In genomic region chr19:17420267-17420924, GRCh38 we compare ENCODE assay signal across 8 cellular contexts. TPM values are rescaled to one million over a fixed set of nuclear protein-coding genes. Genes with fewer than 3 reads are reported as not detected.
DNase-seq lines count a peak whose midpoint lies in the region; ATAC-seq, FAIRE-seq and TF ChIP-seq lines count a peak whose summit lies in the region.

No MANE protein-coding gene starts in this region.

- no peak overlapping the region for H2BK5ac ChIP-seq in mesendoderm (ENCODE audit: low read length)

- intact Hi-C loops in dorsolateral prefrontal cortex (cut with DNase I) (loop anchor here in 1 of 2 donors (10.0 kb wide), 1 partner anchor 514 kb away; the partner anchor contains the start of gene CCDC124), tibial artery (cut with DNase I; ENCODE audit: low total_unique reads) (loop anchor here (5.0 kb wide), 1 partner anchor 47 kb away; no protein-coding TSS in a partner anchor)

- H3K9ac ChIP-seq in mesendoderm (ENCODE audit: low read length): peak overlapping the region; percentile 77

- peak overlapping the region; percentile 18 for H2AK5ac ChIP-seq in mesendoderm (ENCODE audit: low read length)

- no peaks in the 10 kb centered on the region for H3K79me2 ChIP-seq in mesendoderm (ENCODE audit: control insufficient read depth, insufficient read depth, low read length)

- TF ChIP-seq EP300 in A549 (IDR thresholded peaks at IDR 0.05): no peak

- H3K27ac ChIP-seq in A549: peak overlapping the region; percentile 82 to 93
- peak overlapping the region in 43 of 59 donors; percentile 1 to 93 (median 70) for H3K27ac ChIP-seq in dorsolateral prefrontal cortex
- H3K27ac ChIP-seq in mesendoderm (ENCODE audit: low read depth, low read length): no peak overlapping the region
- peak overlapping the region; percentile 63 to 66 for H3K27ac ChIP-seq in tibial artery

- ATAC-seq in A549 (peak; percentile 65 to 71), HG03354 (IDR thresholded peaks at IDR 0.05; ENCODE audit: poor library complexity, severe bottlenecking, unreplicated experiment) (peak; percentile 17), T-helper 17 cell (peak; percentile 8)

- DNase-seq in A549 (ENCODE audit: low read depth in 1 of 2, low spot score in 1 of 2): peak in 1 of 2 experiments; percentile 46
- peak; percentile 46 for DNase-seq in GM12865 (ENCODE audit: low read depth)
- no peak for DNase-seq in T-helper 17 cell
- DNase-seq in dorsolateral prefrontal cortex: peak in 3 of 10 donors; percentile 8 to 46 (median 31)
- DNase-seq in mesendoderm: peak; percentile 43
- DNase-seq in tibial artery: peak; percentile 30 to 74
- DNase-seq in retina: no peak

- peaks cover 22% of the 10 kb centered on the region for H3K4me1 Mint-ChIP-seq in T-helper 17 cell

- no peak overlapping the region for H3K23ac ChIP-seq in mesendoderm (ENCODE audit: low read length)

- no peak for TF ChIP-seq POLR2A in A549 (IDR thresholded peaks at IDR 0.05; ENCODE audit: low read length)

- H3K36me3 ChIP-seq in mesendoderm (ENCODE audit: control insufficient read depth, insufficient read depth, low read length): no peaks in the 10 kb centered on the region
- H3K36me3 ChIP-seq in tibial artery: peaks cover 0 to 9% (median 0%) of the 10 kb centered on the region in 3 donors

- H3K9me3 ChIP-seq in A549: no peaks in the 10 kb centered on the region
- no peaks in the 10 kb centered on the region for H3K9me3 ChIP-seq in T-helper 17 cell (ENCODE audit: control insufficient read depth, low read length, poor library complexity, severe bottlenecking)
- H3K9me3 ChIP-seq in tibial artery: no peaks in the 10 kb centered on the region

- peak overlapping the region; percentile 95 for H3K4me3 ChIP-seq in A549
- peak overlapping the region; percentile 92 for H3K4me3 ChIP-seq in GM12865 (ENCODE audit: low read depth, low read length)
- peak overlapping the region; percentile 59 to 98 (median 85) for H3K4me3 ChIP-seq in dorsolateral prefrontal cortex
- H3K4me3 ChIP-seq in mesendoderm (ENCODE audit: low read length): peak overlapping the region; percentile 90
- H3K4me3 ChIP-seq in tibial artery: peak overlapping the region; percentile 66 to 88

- no peak overlapping the region for H3K4ac ChIP-seq in mesendoderm (ENCODE audit: low read depth, low read length)

- peak overlapping the region; percentile 11 for H3K18ac ChIP-seq in mesendoderm (ENCODE audit: low read length)

- peaks cover 0 to 3% (median 0%) of the 10 kb centered on the region in 45 donors for H3K27me3 ChIP-seq in dorsolateral prefrontal cortex
- H3K27me3 ChIP-seq in mesendoderm (ENCODE audit: insufficient read depth, low read length, poor library complexity): no peaks in the 10 kb centered on the region
- no peaks in the 10 kb centered on the region for H3K27me3 ChIP-seq in tibial artery

- POLR2A ChIA-PET in A549 (lab: Yijun Ruan, JAX): interaction anchor here (1.0 to 1.2 kb wide), 4 partner anchors 9 to 28 kb away, joined by 3 to 5 read pairs (median 3); partner anchors contain the start of gene TMEM221

- TF ChIP-seq CTCF in A549 (IDR thresholded peaks at IDR 0.05): no peak
- TF ChIP-seq CTCF in GM12865 (IDR thresholded peaks at IDR 0.05; ENCODE audit: insufficient read depth, low read depth, low read length, missing control alignments): no peak
- TF ChIP-seq CTCF in dorsolateral prefrontal cortex (IDR thresholded peaks at IDR 0.05 in 54 of 56, conservative IDR thresholded peaks at IDR 0.05 in 2 of 56; ENCODE audit: low read depth in 1 of 56, partially characterized antibody in 56 of 56): peak in 1 of 56 donors; percentile 15
- no peak for TF ChIP-seq CTCF in tibial artery (IDR thresholded peaks at IDR 0.05)

- peaks cover 4% of the 10 kb centered on the region for H3K36me3 Mint-ChIP-seq in T-helper 17 cell (ENCODE audit: low read depth)

- peak overlapping the region; percentile 90 for H3K4me3 Mint-ChIP-seq in T-helper 17 cell

- H4K5ac ChIP-seq in mesendoderm (ENCODE audit: low read length): no peak overlapping the region

- no peak overlapping the region for H4K8ac ChIP-seq in mesendoderm (ENCODE audit: low read depth, low read length)

- no peak for FAIRE-seq in A549 (lab: Jason Lieb, UNC)

- WGBS in A549 (ENCODE audit: missing lambda C conversion rate): 7% methylated on average over 13 of the region's 38 CpGs
- no CpG with 5 or more reads among the region's 38 CpGs for WGBS in mesendoderm (ENCODE audit: extremely low coverage, insufficient coverage, low lambda C conversion rate)

- no peak overlapping the region for H2BK120ac ChIP-seq in mesendoderm (ENCODE audit: low read depth, low read length)

- H3K79me1 ChIP-seq in mesendoderm (ENCODE audit: low read length): no peaks in the 10 kb centered on the region

- H3K4me2 ChIP-seq in A549 (peak overlapping the region; percentile 84), mesendoderm (ENCODE audit: low read length) (peak overlapping the region; percentile 91)

- H3K4me1 ChIP-seq in A549 (peaks cover 12% of the 10 kb centered on the region; the same call in 2 of the 3 replicates), mesendoderm (ENCODE audit: control insufficient read depth, low read depth, low read length) (peaks cover 3% of the 10 kb centered on the region), tibial artery (peaks cover 0 to 19% (median 8%) of the 10 kb centered on the region in 4 donors)

- no peak for TF ChIP-seq RAD21 in A549 (conservative IDR thresholded peaks at IDR 0.05 in 1 of 2, IDR thresholded peaks at IDR 0.05 in 1 of 2)

- H3K27ac Mint-ChIP-seq in T-helper 17 cell: peak overlapping the region; percentile 43

- CTCF ChIA-PET in A549 (lab: Yijun Ruan, JAX): interaction anchor here (0.6 to 1.6 kb wide), 6 partner anchors 8 to 112 kb away, joined by 3 to 6 read pairs (median 3); partner anchors contain the start of genes CCDC194 and DDA1

- peak overlapping the region; percentile 89 for H3K56ac ChIP-seq in mesendoderm (ENCODE audit: low read length)

- no peaks in the 10 kb centered on the region for H3K27me3 Mint-ChIP-seq in T-helper 17 cell

- no peak overlapping the region for H2BK15ac ChIP-seq in mesendoderm (replicated peaks; ENCODE audit: low read depth)

TF ChIP-seq in A549, 52 proteins besides CTCF, POLR2A, EP300 and RAD21:
- TF ChIP-seq PHF8 (IDR thresholded peaks at IDR 0.05; ENCODE audit: borderline replicate concordance, low read depth) (peak; percentile 51; the same call in 1 of the 2 replicates), NR3C1 (IDR thresholded peaks at IDR 0.05) (no peak), MAX (IDR thresholded peaks at IDR 0.05) (0 out of 2 replicates have a peak, but pooled peaks have one; percentile 14)

RNA-seq across cellular contexts. Expression of gene MVB12A, which starts 0.5 kb away (rescaled TPM):
- polyA plus RNA-seq in A549 (2011; rRNA removed): 18.3 and 19.1 TPM in 2 replicates
- 36.1 and 51.9 TPM in 2 replicates for polyA plus RNA-seq in A549 (2012; cell fraction: cytosol; rRNA removed)
- polyA plus RNA-seq in A549 (2012; cell fraction: nucleus; rRNA removed): 51.9 and 58.3 TPM in 2 replicates
- polyA plus RNA-seq in A549 (2017; fragmentation: RNase III; extraction: RNeasy Plus Mini Kit Qiagen cat#74134 plus additional on column Dnase treatment): 26.8 to 30.2 TPM (median 27.7 TPM) in 3 replicates
- polyA minus RNA-seq in A549 (2011; rRNA and poly(A)+ RNA removed): 17.0 and 18.8 TPM in 2 replicates
- total RNA-seq in T-helper 17 cell: 10 to 100 TPM; 17.9 to 20.3 TPM
- 10 to 100 TPM; 11.0 to 32.6 (median 19.8) TPM for total RNA-seq in dorsolateral prefrontal cortex
- polyA plus RNA-seq in mesendoderm (2013, experiment 1 of 2): 24.2 TPM
- 22.3 TPM for polyA plus RNA-seq in mesendoderm (2013, experiment 2 of 2)

RNA-seq across cellular contexts. Expression of gene BST2, which starts 15.0 kb away (rescaled TPM):
- 0.24 and 0.26 TPM in 2 replicates for polyA plus RNA-seq in A549 (2011; rRNA removed)
- polyA plus RNA-seq in A549 (2012; cell fraction: cytosol; rRNA removed): 0.13 TPM in 2 replicates
- 0.10 and 0.13 TPM in 2 replicates for polyA plus RNA-seq in A549 (2012; cell fraction: nucleus; rRNA removed)
- 0.12 to 0.18 TPM in 2 of 3 replicates, not detected in the other for polyA plus RNA-seq in A549 (2017; fragmentation: RNase III; extraction: RNeasy Plus Mini Kit Qiagen cat#74134 plus additional on column Dnase treatment)
- 0.21 TPM in 1 of 2 replicates, not detected in the other for polyA minus RNA-seq in A549 (2011; rRNA and poly(A)+ RNA removed)
- total RNA-seq in T-helper 17 cell: 10 to 100 TPM; 36.7 to 38.1 TPM
- total RNA-seq in dorsolateral prefrontal cortex: 100 to 1,000 TPM in 2 of 120 experiments, 10 to 100 TPM in 118; 13.1 to 146 (median 26.7) TPM
- 4.3 TPM for polyA plus RNA-seq in mesendoderm (2013, experiment 1 of 2)
- polyA plus RNA-seq in mesendoderm (2013, experiment 2 of 2): 4.1 TPM

RNA-seq across cellular contexts. Expression of gene CCDC194, which starts 26.4 kb away (rescaled TPM):
- not detected in 2 replicates for polyA plus RNA-seq in A549 (2011; rRNA removed)
- not detected in 2 replicates for polyA plus RNA-seq in A549 (2012; cell fraction: cytosol; rRNA removed)
- not detected in 2 replicates for polyA plus RNA-seq in A549 (2012; cell fraction: nucleus; rRNA removed)
- polyA plus RNA-seq in A549 (2017; fragmentation: RNase III; extraction: RNeasy Plus Mini Kit Qiagen cat#74134 plus additional on column Dnase treatment): not detected in 3 replicates
- not detected in 2 replicates for polyA minus RNA-seq in A549 (2011; rRNA and poly(A)+ RNA removed)
- total RNA-seq in T-helper 17 cell: under 1 TPM in 1 of 2 donors, not detected in 1; 0.44 TPM
- total RNA-seq in dorsolateral prefrontal cortex: 1 to 10 TPM in 29 of 120 experiments, under 1 TPM in 25, not detected in 66; 0.43 to 6.0 (median 1.0) TPM
- not detected for polyA plus RNA-seq in mesendoderm (2013, experiment 1 of 2)
- not detected for polyA plus RNA-seq in mesendoderm (2013, experiment 2 of 2)

RNA-seq across cellular contexts. Expression of gene TMEM221, which starts 28.1 kb away (rescaled TPM):
- 0.61 and 0.78 TPM in 2 replicates for polyA plus RNA-seq in A549 (2011; rRNA removed)
- 0.41 and 0.58 TPM in 2 replicates for polyA plus RNA-seq in A549 (2012; cell fraction: cytosol; rRNA removed)
- polyA plus RNA-seq in A549 (2012; cell fraction: nucleus; rRNA removed): 0.72 and 1.3 TPM in 2 replicates
- 0.52 to 0.90 TPM (median 0.62 TPM) in 3 replicates for polyA plus RNA-seq in A549 (2017; fragmentation: RNase III; extraction: RNeasy Plus Mini Kit Qiagen cat#74134 plus additional on column Dnase treatment)
- polyA minus RNA-seq in A549 (2011; rRNA and poly(A)+ RNA removed): 0.45 and 0.97 TPM in 2 replicates
- total RNA-seq in T-helper 17 cell: not detected
- total RNA-seq in dorsolateral prefrontal cortex: 1 to 10 TPM; 1.2 to 7.2 (median 4.1) TPM
- polyA plus RNA-seq in mesendoderm (2013, experiment 1 of 2): 0.22 TPM
- polyA plus RNA-seq in mesendoderm (2013, experiment 2 of 2): 0.25 TPM

RNA-seq across cellular contexts. Expression of gene NXNL1, which starts 40.3 kb away (rescaled TPM):
- not detected in 2 replicates for polyA plus RNA-seq in A549 (2011; rRNA removed)
- not detected in 2 replicates for polyA plus RNA-seq in A549 (2012; cell fraction: cytosol; rRNA removed)
- not detected in 2 replicates for polyA plus RNA-seq in A549 (2012; cell fraction: nucleus; rRNA removed)
- not detected in 3 replicates for polyA plus RNA-seq in A549 (2017; fragmentation: RNase III; extraction: RNeasy Plus Mini Kit Qiagen cat#74134 plus additional on column Dnase treatment)
- polyA minus RNA-seq in A549 (2011; rRNA and poly(A)+ RNA removed): not detected in 2 replicates
- not detected for total RNA-seq in T-helper 17 cell
- total RNA-seq in dorsolateral prefrontal cortex: 1 to 10 TPM in 19 of 120 experiments, under 1 TPM in 32, not detected in 69; 0.38 to 3.8 (median 0.88) TPM
- not detected for polyA plus RNA-seq in mesendoderm (2013, experiment 1 of 2)
- polyA plus RNA-seq in mesendoderm (2013, experiment 2 of 2): not detected

Comparison
In these comparisons a context has a peak if more than half of its experiments do, and no peak if none do; other contexts are left out.
1. ATAC-seq: peak in every context shown above with its lines; median percentile 68 in A549; 17 in HG03354; 8 in T-helper 17 cell.
2. DNase-seq: peak in GM12865 (single experiment), mesendoderm (single experiment) and tibial artery (2 of 2); none in T-helper 17 cell (0 of 3) and retina (single experiment).
3. Peak in every context shown above with its lines, with median percentiles within 50 percentile points of each other: H3K4me3 ChIP-seq.